Comparison of ENCODE assay signal across 24 cellular contexts in the genomic region with DNA sequence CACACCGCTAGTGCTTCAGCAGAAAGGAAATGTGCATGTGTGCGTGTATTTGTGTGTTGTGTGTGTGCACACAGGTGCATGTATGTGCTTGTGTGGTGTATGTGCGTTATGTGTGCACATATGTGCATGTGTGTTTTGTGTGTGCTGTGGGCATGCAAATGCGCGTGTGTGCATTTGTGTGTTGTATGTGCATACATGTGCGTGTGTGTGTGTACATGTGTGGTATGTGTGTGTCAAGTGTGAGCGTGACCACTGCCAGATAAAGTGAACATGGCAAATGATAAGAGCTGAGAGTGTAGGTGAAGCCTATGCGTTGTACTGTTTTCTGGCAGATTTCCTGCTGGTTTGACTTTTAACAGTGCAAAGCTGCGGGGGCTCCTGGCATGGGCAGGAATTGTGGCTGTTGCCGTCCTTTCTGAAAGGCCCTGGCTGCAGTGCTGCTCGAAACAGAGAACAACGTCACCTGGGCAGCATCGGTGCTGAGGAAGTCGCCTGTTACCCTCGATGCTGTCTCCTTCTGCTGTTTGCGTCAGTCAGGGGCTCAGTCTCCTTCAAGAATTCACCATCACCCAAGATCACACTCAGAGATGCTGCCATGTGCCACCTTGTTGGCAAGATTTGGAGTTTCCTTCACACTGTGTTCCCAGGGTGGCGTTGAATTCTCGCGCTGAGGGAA. TPM values are rescaled to one million over a fixed set of nuclear protein-coding genes. Genes with fewer than 3 reads are reported as not detected.
"Had no signal": no experiment of that assay in that cellular context is flagged by ENCODE, and none has a peak within 500 bp of the region (broad histone marks: within the 10 kb centered on the region; RNA-seq: fewer than 3 reads in every experiment).

No MANE protein-coding gene starts in this region.

- H3K36me3 ChIP-seq: ascending aorta, gastrocnemius medialis, pancreas, WERI-Rb-1 had no signal

- H3K4me2 ChIP-seq: hepatocyte had no signal

- H2AFZ ChIP-seq: hepatocyte had no signal

- H3K9me3 ChIP-seq: ascending aorta, gastrocnemius medialis, pancreas, psoas muscle, testis, upper lobe of left lung had no signal

- ATAC-seq: activated CD4-positive, CD25-positive, alpha-beta regulatory T cell treated with anti-CD3 and anti-CD28 coated beads, Interleukin-2, amount 50 U/mL, for 24 hours; effector memory CD8-positive, alpha-beta T cell; gastrocnemius medialis; pancreas; psoas muscle; T-helper 17 cell had no signal

- H3K27me3 ChIP-seq: ascending aorta, gastrocnemius medialis, hepatocyte, pancreas, testis, upper lobe of left lung had no signal

- H3K4me1 ChIP-seq: ascending aorta, pancreas had no signal

- DNase-seq: activated CD4-positive, alpha-beta memory T cell treated with anti-CD3 and anti-CD28 coated beads, Interleukin-2, amount 10 ng/mL, durations not matched to agents 7 days and 5 days; activated CD4-positive, alpha-beta T cell treated with anti-CD3 and anti-CD28 coated beads for 48 hours; activated CD8-positive, alpha-beta memory T cell treated with anti-CD3 and anti-CD28 coated beads, Interleukin-2, amount 50 U/mL, for 48 hours; activated gamma-delta T cell; activated naive CD4-positive, alpha-beta T cell treated with anti-CD3 and anti-CD28 coated beads, Interleukin-2, amount 10 ng/mL, durations not matched to agents 7 days and 5 days; activated naive CD8-positive, alpha-beta T cell treated with anti-CD3 and anti-CD28 coated beads, Interleukin-2, amount 10 ng/mL, durations not matched to agents 7 days and 5 days; activated T-cell treated with anti-CD3 and anti-CD28 coated beads, Interleukin-2, amount 50 U/mL, for 24 hours; cortex of kidney; effector memory CD8-positive, alpha-beta T cell; erythroblast; gastrocnemius medialis; islet precursor cell; pancreas; psoas muscle; stimulated activated CD4-positive, alpha-beta T cell treated with anti-CD3 and anti-CD28 coated beads, Interleukin-2, amount 100 ng/mL, for 48 hours; stimulated activated naive CD4-positive, alpha-beta T cell treated with Interleukin-2 at 50 U/mL for 16 hours; T-helper 17 cell; T1000; testis; upper lobe of left lung; WERI-Rb-1 had no signal

- H3K79me2 ChIP-seq: hepatocyte had no signal

- H3K4me3 ChIP-seq: ascending aorta, gastrocnemius medialis, hepatocyte, pancreas, psoas muscle, testis, upper lobe of left lung had no signal

- H3K27ac ChIP-seq: gastrocnemius medialis, hepatocyte, pancreas, psoas muscle, testis, WERI-Rb-1 had no signal

- FAIRE-seq: pancreas had no signal

RNA-seq across cellular contexts. Expression of gene ADGRD1, which starts 56.0 kb away (rescaled TPM):
- total RNA-seq: activated naive CD8-positive, alpha-beta T cell treated with anti-CD3 and anti-CD28 coated beads, Interleukin-2, amount 10 ng/mL, durations not matched to agents 7 days and 5 days had no signal
